Comparison of ENCODE assay signal across 26 cellular contexts in genomic region chr1:224081604-224082003, GRCh38. TPM values are rescaled to one million over a fixed set of nuclear protein-coding genes. Genes with fewer than 3 reads are reported as not detected.
DNase-seq lines count a peak whose midpoint lies in the region; ATAC-seq lines count a peak whose summit lies in the region.
"Had no signal": no experiment of that assay in that cellular context is flagged by ENCODE, and none has a peak within 500 bp of the region (broad histone marks: within the 10 kb centered on the region; RNA-seq: fewer than 3 reads in every experiment).

No MANE protein-coding gene starts in this region.

- no peak for ATAC-seq in stimulated activated naive B cell treated with anti-CD40 and anti-IgM and Interleukin-4, amounts not matched to agents 10 μg/mL and 1 μg/mL and 100 μg/mL, for 72 hours (replicated peaks)
- ATAC-seq in HG03457 (IDR thresholded peaks at IDR 0.05; ENCODE audit: unreplicated experiment), result no peak
- ATAC-seq: Panc1 had no signal

- no peaks in the 10 kb centered on the region for H3K9me3 ChIP-seq in SJSA1 (replicated peaks)
- H3K9me3 ChIP-seq: BE2C had no signal

- peak; percentile 16 for DNase-seq in NCI-H82 (lab: John Stamatoyannopoulos, UW)
- no peak for DNase-seq in NCI-H82 treated with DMSO at 0.1 percent for 48 hours (lab: John Stamatoyannopoulos, UW; ENCODE audit: unreplicated experiment)
- DNase-seq in SJSA1 (ENCODE audit: low read depth in 1 of 2, low spot score in 2 of 2), result no peak
- no peak for DNase-seq in epithelial cell of prostate (ENCODE audit: low read depth, low spot score)
- no peak for DNase-seq in stimulated activated naive B cell treated with anti-CD40 and anti-IgM and Interleukin-4, amounts not matched to agents 10 μg/mL and 1 μg/mL and 100 μg/mL, for 72 hours
- no peak for DNase-seq in DMS 273 treated with DMSO at 0.1 percent for 48 hours (lab: John Stamatoyannopoulos, UW)
- DNase-seq in NCI-H187 treated with DMSO at 0.1 percent for 48 hours (lab: John Stamatoyannopoulos, UW), result no peak
- DNase-seq: ACHN; BE2C; CD8-positive, alpha-beta memory T cell; DMS153; GM23248; H9; Karpas-422; NCI-H1092; NCI-H1417 treated with DMSO at 0.1 percent for 48 hours; NCI-H187; NCI-H446; NCI-H524 treated with DMSO at 0.1 percent for 48 hours; NCI-H774; SHP77 treated with DMSO at 0.1 percent for 48 hours had no signal

- H3K4me1 ChIP-seq in SJSA1 (replicated peaks), result peaks cover 34% of the 10 kb centered on the region
- H3K4me1 ChIP-seq: BE2C had no signal

- peak overlapping the region; percentile 37 for H3K27ac Mint-ChIP-seq in stimulated activated naive B cell treated with anti-CD40 and anti-IgM and Interleukin-4, amounts not matched to agents 10 μg/mL and 1 μg/mL and 100 μg/mL, for 72 hours
- H3K27ac Mint-ChIP-seq: CD14-positive monocyte had no signal

- no peaks in the 10 kb centered on the region for H3K9me3 Mint-ChIP-seq in stimulated activated naive B cell treated with anti-CD40 and anti-IgM and Interleukin-4, amounts not matched to agents 10 μg/mL and 1 μg/mL and 100 μg/mL, for 72 hours
- H3K9me3 Mint-ChIP-seq: CD14-positive monocyte; CD8-positive, alpha-beta memory T cell; H9 had no signal

- no peak overlapping the region for H3K4me3 ChIP-seq in SJSA1
- H3K4me3 ChIP-seq: GM23248 had no signal

- H3K27ac ChIP-seq in SJSA1, result peak overlapping the region; percentile 76
- H3K27ac ChIP-seq in epithelial cell of prostate, result peak overlapping the region; percentile 90
- H3K27ac ChIP-seq: 22Rv1, GM23248, HL-60 had no signal

- H3K27me3 Mint-ChIP-seq in stimulated activated naive B cell treated with anti-CD40 and anti-IgM and Interleukin-4, amounts not matched to agents 10 μg/mL and 1 μg/mL and 100 μg/mL, for 72 hours, result peaks cover 10 to 37% of the 10 kb centered on the region in 2 donors

- no peak overlapping the region for H3K4me3 Mint-ChIP-seq in stimulated activated naive B cell treated with anti-CD40 and anti-IgM and Interleukin-4, amounts not matched to agents 10 μg/mL and 1 μg/mL and 100 μg/mL, for 72 hours
- H3K4me3 Mint-ChIP-seq: CD14-positive monocyte; CD8-positive, alpha-beta memory T cell; H9 had no signal

- no peaks in the 10 kb centered on the region for H3K36me3 Mint-ChIP-seq in stimulated activated naive B cell treated with anti-CD40 and anti-IgM and Interleukin-4, amounts not matched to agents 10 μg/mL and 1 μg/mL and 100 μg/mL, for 72 hours
- H3K36me3 Mint-ChIP-seq: CD14-positive monocyte; CD8-positive, alpha-beta memory T cell had no signal

- no peaks in the 10 kb centered on the region for H3K27me3 ChIP-seq in SJSA1 (replicated peaks)

- no peaks in the 10 kb centered on the region for H3K4me1 Mint-ChIP-seq in stimulated activated naive B cell treated with anti-CD40 and anti-IgM and Interleukin-4, amounts not matched to agents 10 μg/mL and 1 μg/mL and 100 μg/mL, for 72 hours
- H3K4me1 Mint-ChIP-seq: CD14-positive monocyte; CD8-positive, alpha-beta memory T cell had no signal

- H3K36me3 ChIP-seq in SJSA1, result no peaks in the 10 kb centered on the region
- H3K36me3 ChIP-seq: BE2C had no signal

RNA-seq across cellular contexts. Expression of gene FBXO28, which starts 32.3 kb away (rescaled TPM):
- total RNA-seq in SJSA1 (2014; rRNA removed; shearing (Covaris generic)), result 18.5 and 30.2 TPM in 2 replicates
